Comparison of ENCODE assay signal across 1 cellular context in the genomic region with DNA sequence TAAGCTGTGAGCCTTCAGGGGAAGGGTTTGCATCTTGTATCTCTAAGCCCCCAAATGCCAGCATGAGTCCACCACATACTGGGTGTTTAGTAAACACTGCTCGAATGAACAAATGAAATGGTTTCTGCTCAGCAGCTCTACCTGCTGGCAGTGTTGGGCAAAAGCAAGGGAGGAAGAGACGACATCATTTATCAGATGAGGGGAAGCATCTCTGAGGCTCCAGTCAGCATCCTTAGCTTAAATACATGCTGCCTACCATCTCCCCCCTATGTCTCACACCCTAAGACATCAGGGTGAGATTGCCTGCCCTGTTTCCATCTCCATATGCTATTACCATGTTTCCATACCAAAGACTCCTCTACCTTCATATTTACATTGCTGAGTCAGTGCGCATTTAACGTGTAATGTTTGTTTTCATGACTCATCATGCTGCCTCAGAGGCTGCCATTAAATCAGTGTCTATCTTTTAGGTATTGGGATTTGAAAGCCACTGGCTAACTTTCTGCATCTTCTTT.
TF ChIP-seq lines count a peak whose summit lies in the region.

No MANE protein-coding gene starts in this region.

TF ChIP-seq in SK-N-SH treated with all-trans-retinoic acid at 6 μM for 48 hours, 23 proteins besides CTCF, POLR2A, EP300 and RAD21 (continued from another document):
- TF ChIP-seq CSRNP3 (CRISPR knock-in tag; IDR thresholded peaks at IDR 0.05) = no peak
